Comparison of ENCODE assay signal across 8 cellular contexts in the genomic region with DNA sequence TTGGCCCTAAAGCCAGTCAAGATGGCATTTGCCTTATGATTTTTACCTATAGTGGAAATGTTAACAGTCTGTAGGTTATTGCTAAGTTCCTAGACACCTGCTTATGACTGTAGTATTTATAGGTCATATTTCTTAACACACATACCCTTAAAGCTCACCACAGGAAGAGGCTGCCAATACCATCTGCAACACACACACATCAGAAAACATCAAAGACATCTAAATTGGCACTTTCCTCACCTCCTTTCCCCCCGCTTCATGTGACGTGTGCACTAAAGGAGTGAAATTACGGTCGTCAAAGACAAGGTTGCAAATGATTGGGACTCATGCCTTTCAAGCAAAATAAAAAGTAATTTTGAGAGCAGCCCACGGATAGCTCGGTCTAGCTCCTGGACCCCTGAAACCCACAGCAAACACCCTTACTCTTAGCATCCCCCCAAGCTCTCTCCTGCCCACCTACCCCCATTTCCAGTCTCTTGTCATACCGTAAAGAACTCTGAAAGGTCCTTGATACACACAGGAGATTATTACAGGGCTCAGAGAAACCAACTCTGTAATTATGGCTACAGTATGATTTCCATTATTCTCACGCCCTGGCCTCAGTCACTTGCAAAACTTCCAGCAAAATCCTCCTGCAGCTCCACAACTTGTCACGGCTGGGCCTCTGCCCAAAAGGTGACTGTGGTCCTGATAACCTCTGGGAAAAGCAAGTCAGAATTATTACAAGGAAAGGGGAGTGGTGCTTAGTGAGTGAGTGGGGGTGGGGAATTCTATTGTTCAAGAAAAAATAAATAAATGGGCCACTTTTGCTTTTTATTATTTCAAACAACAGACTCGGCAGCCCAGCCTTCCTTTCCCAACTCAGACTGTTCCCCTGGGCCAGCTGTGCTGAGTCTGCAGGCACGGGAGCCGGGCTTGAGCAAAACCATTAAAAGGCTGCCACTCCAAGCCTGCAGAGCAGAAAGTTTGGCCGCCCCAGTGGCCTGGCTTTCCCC.
A peak's percentile ranks its signal among the peaks of the same experiment; 100 is the strongest.
DNase-seq lines count a peak whose midpoint lies in the region; ATAC-seq and TF ChIP-seq lines count a peak whose summit lies in the region.

No MANE protein-coding gene starts in this region.

- H3K27me3 Mint-ChIP-seq in activated naive CD4-positive, alpha-beta T cell treated with anti-CD3 and anti-CD28 coated beads, Interleukin-2, amount 10 ng/mL, durations not matched to agents 7 days and 5 days: peaks cover 19% of the 10 kb centered on the region
- H3K27me3 Mint-ChIP-seq in stimulated activated naive CD8-positive, alpha-beta T cell treated with anti-CD3 and anti-CD28 coated beads, Interleukin-15, amount 100 ng/mL, for 72 hours: no peaks in the 10 kb centered on the region

- H3K4me3 ChIP-seq in right atrium auricular region: no peak overlapping the region

- peaks cover 0 to 19% of the 10 kb centered on the region in 2 donors for H3K4me1 ChIP-seq in right atrium auricular region

- peak overlapping the region; percentile 15 for H3K4me3 Mint-ChIP-seq in activated naive CD4-positive, alpha-beta T cell treated with anti-CD3 and anti-CD28 coated beads, Interleukin-2, amount 10 ng/mL, durations not matched to agents 7 days and 5 days
- peak overlapping the region; percentile 48 to 62 for H3K4me3 Mint-ChIP-seq in stimulated activated naive CD8-positive, alpha-beta T cell treated with anti-CD3 and anti-CD28 coated beads, Interleukin-15, amount 100 ng/mL, for 72 hours

- peak; percentile 14 for DNase-seq in activated T-cell treated with anti-CD3 and anti-CD28 coated beads for 24 hours (ENCODE audit: low read depth)
- no peak for DNase-seq in activated T-cell treated with anti-CD3 and anti-CD28 coated beads, Interleukin-2, amount 50 U/mL, for 1 hour
- peak; percentile 66 for DNase-seq in activated naive CD4-positive, alpha-beta T cell treated with anti-CD3 and anti-CD28 coated beads, Interleukin-2, amount 10 ng/mL, durations not matched to agents 7 days and 5 days
- DNase-seq in right atrium auricular region (ENCODE audit: low spot score): peak; percentile 86
- peak; percentile 33 to 68 for DNase-seq in stimulated activated naive CD8-positive, alpha-beta T cell treated with anti-CD3 and anti-CD28 coated beads, Interleukin-15, amount 100 ng/mL, for 72 hours
- DNase-seq in retina: no peak
- no peak for DNase-seq in caudate nucleus (lab: John Stamatoyannopoulos, UW)

- peak; percentile 97 for ATAC-seq in stimulated activated naive CD8-positive, alpha-beta T cell treated with anti-CD3 and anti-CD28 coated beads, Interleukin-15, amount 100 ng/mL, for 72 hours
- no peak for ATAC-seq in HG02623 (IDR thresholded peaks at IDR 0.05; ENCODE audit: unreplicated experiment)

- H3K27ac ChIP-seq in right atrium auricular region: no peak overlapping the region
- H3K27ac ChIP-seq in caudate nucleus (ENCODE audit: low read depth, low read length): no peak overlapping the region

- no peaks in the 10 kb centered on the region for H3K27me3 ChIP-seq in right atrium auricular region

- TF ChIP-seq CTCF in right atrium auricular region (IDR thresholded peaks at IDR 0.05): no peak

- no peaks in the 10 kb centered on the region for H3K9me3 ChIP-seq in right atrium auricular region

- CTCF ChIA-PET in activated naive CD4-positive, alpha-beta T cell treated with anti-CD3 and anti-CD28 coated beads, Interleukin-2, amount 10 ng/mL, durations not matched to agents 7 days and 5 days (lab: Charles Lee): interaction anchor here (0.6 to 1.0 kb wide), 2 partner anchors 71 to 264 kb away, joined by 3 read pairs; no protein-coding TSS in a partner anchor

- no peaks in the 10 kb centered on the region for H3K36me3 ChIP-seq in right atrium auricular region

- peak overlapping the region; percentile 91 for H3K27ac Mint-ChIP-seq in activated naive CD4-positive, alpha-beta T cell treated with anti-CD3 and anti-CD28 coated beads, Interleukin-2, amount 10 ng/mL, durations not matched to agents 7 days and 5 days
- peak overlapping the region; percentile 60 to 95 for H3K27ac Mint-ChIP-seq in stimulated activated naive CD8-positive, alpha-beta T cell treated with anti-CD3 and anti-CD28 coated beads, Interleukin-15, amount 100 ng/mL, for 72 hours

- peaks cover 71% of the 10 kb centered on the region for H3K4me1 Mint-ChIP-seq in activated naive CD4-positive, alpha-beta T cell treated with anti-CD3 and anti-CD28 coated beads, Interleukin-2, amount 10 ng/mL, durations not matched to agents 7 days and 5 days
- H3K4me1 Mint-ChIP-seq in stimulated activated naive CD8-positive, alpha-beta T cell treated with anti-CD3 and anti-CD28 coated beads, Interleukin-15, amount 100 ng/mL, for 72 hours: peaks cover 71% of the 10 kb centered on the region

- H3K36me3 Mint-ChIP-seq in activated naive CD4-positive, alpha-beta T cell treated with anti-CD3 and anti-CD28 coated beads, Interleukin-2, amount 10 ng/mL, durations not matched to agents 7 days and 5 days: peaks cover 69% of the 10 kb centered on the region

- H3K9me3 Mint-ChIP-seq in activated naive CD4-positive, alpha-beta T cell treated with anti-CD3 and anti-CD28 coated beads, Interleukin-2, amount 10 ng/mL, durations not matched to agents 7 days and 5 days: peaks cover 13% of the 10 kb centered on the region
- peaks cover 6 to 18% of the 10 kb centered on the region in 2 donors for H3K9me3 Mint-ChIP-seq in stimulated activated naive CD8-positive, alpha-beta T cell treated with anti-CD3 and anti-CD28 coated beads, Interleukin-15, amount 100 ng/mL, for 72 hours

Comparison
In these comparisons a context has a peak if more than half of its experiments do, and no peak if none do; other contexts are left out.
1. DNase-seq: peak in activated T-cell treated with anti-CD3 and anti-CD28 coated beads for 24 hours (single experiment), activated naive CD4-positive, alpha-beta T cell treated with anti-CD3 and anti-CD28 coated beads, Interleukin-2, amount 10 ng/mL, durations not matched to agents 7 days and 5 days (single experiment), right atrium auricular region (single experiment) and stimulated activated naive CD8-positive, alpha-beta T cell treated with anti-CD3 and anti-CD28 coated beads, Interleukin-15, amount 100 ng/mL, for 72 hours (2 of 2); none in activated T-cell treated with anti-CD3 and anti-CD28 coated beads, Interleukin-2, amount 50 U/mL, for 1 hour (single experiment), retina (single experiment) and caudate nucleus (0 of 61).